ENCODE assay signal across 21 cellular contexts in genomic region chr11:15347969-15348734, GRCh38.
"Had no signal": no experiment of that assay in that cellular context is flagged by ENCODE, and none has a peak within 500 bp of the region (broad histone marks: within the 10 kb centered on the region; RNA-seq: fewer than 3 reads in every experiment).

No MANE protein-coding gene starts in this region.

- H3K36me3 ChIP-seq: heart left ventricle, left lung, neural progenitor cell, right lobe of liver, thyroid gland had no signal

- H3K27ac ChIP-seq: epithelial cell of prostate, heart left ventricle, left lung, neural progenitor cell, right lobe of liver, skin epidermis, thyroid gland had no signal

- H3K27me3 ChIP-seq: heart left ventricle, left lung, neural progenitor cell, right lobe of liver, thyroid gland had no signal

- DNase-seq: activated CD4-positive, alpha-beta T cell treated with anti-CD3 and anti-CD28 coated beads, Interleukin-2, amount 10 ng/mL, durations not matched to agents 7 days and 5 days; activated CD8-positive, alpha-beta memory T cell treated with anti-CD3 and anti-CD28 coated beads, Interleukin-2, amount 10 ng/mL, durations not matched to agents 7 days and 5 days; activated CD8-positive, alpha-beta T cell treated with anti-CD3 and anti-CD28 coated beads for 36 hours; activated effector memory CD4-positive, alpha-beta T cell treated with anti-CD3 and anti-CD28 coated beads, Interleukin-2, amount 50 U/mL, for 16 hours; activated naive CD4-positive, alpha-beta T cell treated with anti-CD3 and anti-CD28 coated beads, Interleukin-2, amount 10 ng/mL, durations not matched to agents 7 days and 5 days; activated T-cell treated with anti-CD3 and anti-CD28 coated beads for 4 hours; amygdala; heart left ventricle; kidney; left lung; naive thymus-derived CD8-positive, alpha-beta T cell; posterior cingulate gyrus; right lobe of liver; stimulated activated CD4-positive, alpha-beta T cell treated with anti-CD3 and anti-CD28 coated beads, Interleukin-1b, Interleukin-23, amount 100 ng/mL, for 48 hours; substantia nigra; thyroid gland had no signal

- H3K9me3 ChIP-seq: left lung, right lobe of liver, thyroid gland had no signal

- H3K4me2 ChIP-seq: neural progenitor cell had no signal

- H2AFZ ChIP-seq: neural progenitor cell had no signal

- H3K4me3 ChIP-seq: heart left ventricle, left lung, lung, neural progenitor cell, right lobe of liver, skin epidermis, thyroid gland had no signal

- ATAC-seq: activated CD4-positive, CD25-positive, alpha-beta regulatory T cell treated with anti-CD3 and anti-CD28 coated beads, Interleukin-2, amount 50 U/mL, for 24 hours; activated CD8-positive, alpha-beta memory T cell treated with anti-CD3 and anti-CD28 coated beads, Interleukin-2, amount 10 ng/mL, durations not matched to agents 7 days and 5 days; activated CD8-positive, alpha-beta T cell treated with anti-CD3 and anti-CD28 coated beads for 36 hours; heart left ventricle; left lung; naive thymus-derived CD8-positive, alpha-beta T cell; right lobe of liver had no signal

- H3K9ac ChIP-seq: neural progenitor cell had no signal

- H3K4me1 ChIP-seq: left lung, neural progenitor cell, right lobe of liver, thyroid gland had no signal
